Comparison of ENCODE assay signal across 2 cellular contexts in the genomic region with DNA sequence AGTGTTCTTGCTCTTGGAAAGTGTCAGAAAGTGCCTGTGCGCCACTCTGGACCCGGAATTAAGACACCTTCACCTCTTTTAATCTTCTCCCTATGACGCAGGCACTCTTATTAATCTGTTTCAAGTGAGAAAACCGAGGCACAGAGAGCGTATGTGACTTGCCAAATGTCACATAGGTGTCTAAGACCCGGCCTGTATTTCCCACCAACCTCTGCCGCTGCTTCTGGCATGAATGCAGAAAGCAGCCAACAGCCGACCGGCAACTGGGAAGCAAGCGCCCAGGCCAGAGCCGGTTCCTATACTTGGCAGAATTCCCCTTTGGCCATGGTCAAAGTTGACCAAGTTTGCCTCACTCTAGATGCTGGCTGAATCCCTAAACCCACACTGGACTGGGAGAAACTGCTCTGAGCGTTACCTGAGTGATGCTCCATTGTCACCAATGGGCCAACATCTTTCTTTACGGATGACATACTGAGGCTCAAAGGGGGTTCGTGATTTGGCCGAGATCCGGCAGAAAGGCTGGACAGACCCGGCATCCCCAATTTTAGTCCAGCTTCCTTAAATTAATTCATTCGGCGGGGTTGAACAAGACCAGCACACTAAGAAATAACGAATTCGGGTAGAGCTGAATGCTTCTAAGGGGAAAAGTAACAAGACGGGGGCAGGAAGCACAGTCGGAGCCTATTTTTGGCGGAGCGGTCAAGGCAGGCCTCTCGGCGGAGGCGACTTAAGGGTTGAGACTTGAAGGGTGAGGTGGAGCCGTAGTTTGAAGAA.
TF ChIP-seq lines count a peak whose summit lies in the region.

No MANE protein-coding gene starts in this region.

TF ChIP-seq in SK-N-SH, 30 proteins besides CTCF, POLR2A, EP300 and RAD21:
- TF ChIP-seq EZH2phosphoT487 (IDR thresholded peaks at IDR 0.05; ENCODE audit: borderline replicate concordance, low read depth), result peak; percentile 62; the same call in 1 of the 2 replicates
- TF ChIP-seq, protein P1, sequence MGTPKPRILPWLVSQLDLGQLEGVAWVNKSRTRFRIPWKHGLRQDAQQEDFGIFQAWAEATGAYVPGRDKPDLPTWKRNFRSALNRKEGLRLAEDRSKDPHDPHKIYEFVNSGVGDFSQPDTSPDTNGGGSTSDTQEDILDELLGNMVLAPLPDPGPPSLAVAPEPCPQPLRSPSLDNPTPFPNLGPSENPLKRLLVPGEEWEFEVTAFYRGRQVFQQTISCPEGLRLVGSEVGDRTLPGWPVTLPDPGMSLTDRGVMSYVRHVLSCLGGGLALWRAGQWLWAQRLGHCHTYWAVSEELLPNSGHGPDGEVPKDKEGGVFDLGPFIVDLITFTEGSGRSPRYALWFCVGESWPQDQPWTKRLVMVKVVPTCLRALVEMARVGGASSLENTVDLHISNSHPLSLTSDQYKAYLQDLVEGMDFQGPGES (IDR thresholded peaks at IDR 0.05; ENCODE audit: low read depth, low read length), result no peak

TF ChIP-seq in SK-N-SH treated with all-trans-retinoic acid at 6 μM for 48 hours, 23 proteins besides CTCF, POLR2A, EP300 and RAD21:
- TF ChIP-seq, protein P2, sequence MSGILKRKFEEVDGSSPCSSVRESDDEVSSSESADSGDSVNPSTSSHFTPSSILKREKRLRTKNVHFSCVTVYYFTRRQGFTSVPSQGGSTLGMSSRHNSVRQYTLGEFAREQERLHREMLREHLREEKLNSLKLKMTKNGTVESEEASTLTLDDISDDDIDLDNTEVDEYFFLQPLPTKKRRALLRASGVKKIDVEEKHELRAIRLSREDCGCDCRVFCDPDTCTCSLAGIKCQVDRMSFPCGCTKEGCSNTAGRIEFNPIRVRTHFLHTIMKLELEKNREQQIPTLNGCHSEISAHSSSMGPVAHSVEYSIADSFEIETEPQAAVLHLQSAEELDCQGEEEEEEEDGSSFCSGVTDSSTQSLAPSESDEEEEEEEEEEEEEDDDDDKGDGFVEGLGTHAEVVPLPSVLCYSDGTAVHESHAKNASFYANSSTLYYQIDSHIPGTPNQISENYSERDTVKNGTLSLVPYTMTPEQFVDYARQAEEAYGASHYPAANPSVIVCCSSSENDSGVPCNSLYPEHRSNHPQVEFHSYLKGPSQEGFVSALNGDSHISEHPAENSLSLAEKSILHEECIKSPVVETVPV (CRISPR knock-in tag; IDR thresholded peaks at IDR 0.05), result no peak
- TF ChIP-seq, protein P3, sequence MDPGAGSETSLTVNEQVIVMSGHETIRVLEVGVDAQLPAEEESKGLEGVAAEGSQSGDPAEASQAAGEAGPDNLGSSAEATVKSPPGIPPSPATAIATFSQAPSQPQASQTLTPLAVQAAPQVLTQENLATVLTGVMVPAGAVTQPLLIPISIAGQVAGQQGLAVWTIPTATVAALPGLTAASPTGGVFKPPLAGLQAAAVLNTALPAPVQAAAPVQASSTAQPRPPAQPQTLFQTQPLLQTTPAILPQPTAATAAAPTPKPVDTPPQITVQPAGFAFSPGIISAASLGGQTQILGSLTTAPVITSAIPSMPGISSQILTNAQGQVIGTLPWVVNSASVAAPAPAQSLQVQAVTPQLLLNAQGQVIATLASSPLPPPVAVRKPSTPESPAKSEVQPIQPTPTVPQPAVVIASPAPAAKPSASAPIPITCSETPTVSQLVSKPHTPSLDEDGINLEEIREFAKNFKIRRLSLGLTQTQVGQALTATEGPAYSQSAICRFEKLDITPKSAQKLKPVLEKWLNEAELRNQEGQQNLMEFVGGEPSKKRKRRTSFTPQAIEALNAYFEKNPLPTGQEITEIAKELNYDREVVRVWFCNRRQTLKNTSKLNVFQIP (CRISPR knock-in tag; IDR thresholded peaks at IDR 0.05; ENCODE audit: borderline replicate concordance, low read depth), result no peak
- no peak for TF ChIP-seq ESRRG (CRISPR knock-in tag; IDR thresholded peaks at IDR 0.05)
- TF ChIP-seq, protein P4, sequence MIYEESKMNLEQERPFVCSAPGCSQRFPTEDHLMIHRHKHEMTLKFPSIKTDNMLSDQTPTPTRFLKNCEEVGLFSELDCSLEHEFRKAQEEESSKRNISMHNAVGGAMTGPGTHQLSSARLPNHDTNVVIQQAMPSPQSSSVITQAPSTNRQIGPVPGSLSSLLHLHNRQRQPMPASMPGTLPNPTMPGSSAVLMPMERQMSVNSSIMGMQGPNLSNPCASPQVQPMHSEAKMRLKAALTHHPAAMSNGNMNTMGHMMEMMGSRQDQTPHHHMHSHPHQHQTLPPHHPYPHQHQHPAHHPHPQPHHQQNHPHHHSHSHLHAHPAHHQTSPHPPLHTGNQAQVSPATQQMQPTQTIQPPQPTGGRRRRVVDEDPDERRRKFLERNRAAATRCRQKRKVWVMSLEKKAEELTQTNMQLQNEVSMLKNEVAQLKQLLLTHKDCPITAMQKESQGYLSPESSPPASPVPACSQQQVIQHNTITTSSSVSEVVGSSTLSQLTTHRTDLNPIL (CRISPR knock-in tag; IDR thresholded peaks at IDR 0.05; ENCODE audit: low read depth), result no peak
- no peak for TF ChIP-seq CSDC2 (CRISPR knock-in tag; IDR thresholded peaks at IDR 0.05)
- TF ChIP-seq, protein P5, sequence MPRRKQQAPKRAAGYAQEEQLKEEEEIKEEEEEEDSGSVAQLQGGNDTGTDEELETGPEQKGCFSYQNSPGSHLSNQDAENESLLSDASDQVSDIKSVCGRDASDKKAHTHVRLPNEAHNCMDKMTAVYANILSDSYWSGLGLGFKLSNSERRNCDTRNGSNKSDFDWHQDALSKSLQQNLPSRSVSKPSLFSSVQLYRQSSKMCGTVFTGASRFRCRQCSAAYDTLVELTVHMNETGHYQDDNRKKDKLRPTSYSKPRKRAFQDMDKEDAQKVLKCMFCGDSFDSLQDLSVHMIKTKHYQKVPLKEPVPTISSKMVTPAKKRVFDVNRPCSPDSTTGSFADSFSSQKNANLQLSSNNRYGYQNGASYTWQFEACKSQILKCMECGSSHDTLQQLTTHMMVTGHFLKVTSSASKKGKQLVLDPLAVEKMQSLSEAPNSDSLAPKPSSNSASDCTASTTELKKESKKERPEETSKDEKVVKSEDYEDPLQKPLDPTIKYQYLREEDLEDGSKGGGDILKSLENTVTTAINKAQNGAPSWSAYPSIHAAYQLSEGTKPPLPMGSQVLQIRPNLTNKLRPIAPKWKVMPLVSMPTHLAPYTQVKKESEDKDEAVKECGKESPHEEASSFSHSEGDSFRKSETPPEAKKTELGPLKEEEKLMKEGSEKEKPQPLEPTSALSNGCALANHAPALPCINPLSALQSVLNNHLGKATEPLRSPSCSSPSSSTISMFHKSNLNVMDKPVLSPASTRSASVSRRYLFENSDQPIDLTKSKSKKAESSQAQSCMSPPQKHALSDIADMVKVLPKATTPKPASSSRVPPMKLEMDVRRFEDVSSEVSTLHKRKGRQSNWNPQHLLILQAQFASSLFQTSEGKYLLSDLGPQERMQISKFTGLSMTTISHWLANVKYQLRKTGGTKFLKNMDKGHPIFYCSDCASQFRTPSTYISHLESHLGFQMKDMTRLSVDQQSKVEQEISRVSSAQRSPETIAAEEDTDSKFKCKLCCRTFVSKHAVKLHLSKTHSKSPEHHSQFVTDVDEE (CRISPR knock-in tag; IDR thresholded peaks at IDR 0.05), result no peak
- no peak for TF ChIP-seq PPARA (CRISPR knock-in tag; IDR thresholded peaks at IDR 0.05; ENCODE audit: borderline replicate concordance)
